Comparison of ENCODE assay signal across 33 cellular contexts in genomic region chr3:175410251-175410650, GRCh38.
DNase-seq lines count a peak whose midpoint lies in the region; ATAC-seq and TF ChIP-seq lines count a peak whose summit lies in the region.
"Had no signal": no experiment of that assay in that cellular context is flagged by ENCODE, and none has a peak within 500 bp of the region (broad histone marks: within the 10 kb centered on the region; RNA-seq: fewer than 3 reads in every experiment).

No MANE protein-coding gene starts in this region.

- no peak for ATAC-seq in stimulated activated naive CD8-positive, alpha-beta T cell treated with anti-CD3 and anti-CD28 coated beads, Interleukin-15, amount 100 ng/mL, for 72 hours
- ATAC-seq in HG03565 (IDR thresholded peaks at IDR 0.05; ENCODE audit: unreplicated experiment) (no peak), GM21390 (IDR thresholded peaks at IDR 0.05; ENCODE audit: unreplicated experiment) (no peak)
- ATAC-seq: A549; heart right ventricle; naive thymus-derived CD4-positive, alpha-beta T cell; sciatic nerve had no signal

- H3K27ac ChIP-seq in SK-N-MC, result peak overlapping the region; percentile 48
- H3K27ac ChIP-seq: A549, coronary artery, heart right ventricle, prostate gland, stomach, vagina, WERI-Rb-1 had no signal

- no peaks in the 10 kb centered on the region for H3K36me3 ChIP-seq in SK-N-MC (ENCODE audit: insufficient read depth, low read length)
- H3K36me3 ChIP-seq: heart right ventricle, prostate gland, stomach, vagina, WERI-Rb-1 had no signal

- H3K27ac Mint-ChIP-seq in stimulated activated naive CD8-positive, alpha-beta T cell treated with anti-CD3 and anti-CD28 coated beads, Interleukin-15, amount 100 ng/mL, for 72 hours, result no peak overlapping the region
- H3K27ac Mint-ChIP-seq: activated naive CD8-positive, alpha-beta T cell treated with anti-CD3 and anti-CD28 coated beads for 36 hours had no signal

- no peaks in the 10 kb centered on the region for H3K4me1 Mint-ChIP-seq in stimulated activated naive CD8-positive, alpha-beta T cell treated with anti-CD3 and anti-CD28 coated beads, Interleukin-15, amount 100 ng/mL, for 72 hours
- H3K4me1 Mint-ChIP-seq: activated naive CD8-positive, alpha-beta T cell treated with anti-CD3 and anti-CD28 coated beads for 36 hours; naive thymus-derived CD4-positive, alpha-beta T cell had no signal

- no peaks in the 10 kb centered on the region for H3K9me3 Mint-ChIP-seq in stimulated activated naive CD8-positive, alpha-beta T cell treated with anti-CD3 and anti-CD28 coated beads, Interleukin-15, amount 100 ng/mL, for 72 hours
- H3K9me3 Mint-ChIP-seq: activated naive CD8-positive, alpha-beta T cell treated with anti-CD3 and anti-CD28 coated beads for 36 hours had no signal

- H3K4me3 Mint-ChIP-seq in stimulated activated naive CD8-positive, alpha-beta T cell treated with anti-CD3 and anti-CD28 coated beads, Interleukin-15, amount 100 ng/mL, for 72 hours, result no peak overlapping the region
- H3K4me3 Mint-ChIP-seq: activated naive CD8-positive, alpha-beta T cell treated with anti-CD3 and anti-CD28 coated beads for 36 hours; naive thymus-derived CD4-positive, alpha-beta T cell had no signal

- peak overlapping the region; percentile 48 for H3K4me3 ChIP-seq in SK-N-MC
- no peak overlapping the region for H3K4me3 ChIP-seq in fibroblast of mammary gland (ENCODE audit: control insufficient read depth, low read depth, low read length)
- H3K4me3 ChIP-seq: A549, coronary artery, heart right ventricle, prostate gland, stomach, vagina had no signal

- TF ChIP-seq CTCF in fibroblast of mammary gland (conservative IDR thresholded peaks at IDR 0.05; ENCODE audit: control insufficient read depth, insufficient read depth, low read depth, low read length), result no peak

- H3K9me3 ChIP-seq in SK-N-MC (ENCODE audit: low read depth, low read length), result no peaks in the 10 kb centered on the region
- H3K9me3 ChIP-seq: A549, prostate gland, stomach, vagina had no signal

- H3K27me3 Mint-ChIP-seq in stimulated activated naive CD8-positive, alpha-beta T cell treated with anti-CD3 and anti-CD28 coated beads, Interleukin-15, amount 100 ng/mL, for 72 hours, result no peaks in the 10 kb centered on the region
- H3K27me3 Mint-ChIP-seq: activated naive CD8-positive, alpha-beta T cell treated with anti-CD3 and anti-CD28 coated beads for 36 hours; naive thymus-derived CD4-positive, alpha-beta T cell had no signal

- H3K9ac ChIP-seq in SK-N-MC (ENCODE audit: insufficient read length), result no peak overlapping the region

- DNase-seq in AG08395 (ENCODE audit: low spot score), result peak; percentile 13
- peak; percentile 45 for DNase-seq in GM04503 (ENCODE audit: low read depth)
- DNase-seq in SK-N-MC (ENCODE audit: low read depth, low spot score), result peak; percentile 90
- DNase-seq in fibroblast of mammary gland (ENCODE audit: low read depth), result peak; percentile 56
- DNase-seq in stimulated activated naive CD8-positive, alpha-beta T cell treated with anti-CD3 and anti-CD28 coated beads, Interleukin-15, amount 100 ng/mL, for 72 hours, result no peak
- DNase-seq in germinal center (ENCODE audit: low spot score), result no peak
- DNase-seq: activated CD4-positive, alpha-beta T cell treated with anti-CD3 and anti-CD28 coated beads for 48 hours; activated naive CD8-positive, alpha-beta T cell treated with anti-CD3 and anti-CD28 coated beads for 36 hours; activated T-cell treated with anti-CD3 and anti-CD28 coated beads for 4 hours; C1 segment of cervical spinal cord; caudate nucleus; DMS53; effector memory CD4-positive, alpha-beta T cell; foreskin melanocyte; GDM1; heart right ventricle; naive thymus-derived CD4-positive, alpha-beta T cell; NCI-H1436 treated with DMSO at 0.1 percent for 48 hours; NCI-H774; nucleus accumbens; SIG-M5; stimulated activated CD4-positive, alpha-beta T cell treated with anti-CD3 and anti-CD28 coated beads, Interleukin-12 subunit alpha, Interleukin-12 subunit beta, amount 100 ng/mL, for 4 hours; stimulated activated CD4-positive, alpha-beta T cell treated with anti-CD3 and anti-CD28 coated beads, Interleukin-2, amount 100 ng/mL, for 48 hours; stomach; T1000; WERI-Rb-1 had no signal

Comparison
In these comparisons a context has a peak if more than half of its experiments do, and no peak if none do; other contexts are left out.
1. DNase-seq: peak in AG08395 (single experiment), GM04503 (single experiment), SK-N-MC (single experiment) and fibroblast of mammary gland (single experiment); none in stimulated activated naive CD8-positive, alpha-beta T cell treated with anti-CD3 and anti-CD28 coated beads, Interleukin-15, amount 100 ng/mL, for 72 hours (0 of 2) and germinal center (single experiment).